8 cellular contexts compared by ENCODE assay signal in the genomic region with DNA sequence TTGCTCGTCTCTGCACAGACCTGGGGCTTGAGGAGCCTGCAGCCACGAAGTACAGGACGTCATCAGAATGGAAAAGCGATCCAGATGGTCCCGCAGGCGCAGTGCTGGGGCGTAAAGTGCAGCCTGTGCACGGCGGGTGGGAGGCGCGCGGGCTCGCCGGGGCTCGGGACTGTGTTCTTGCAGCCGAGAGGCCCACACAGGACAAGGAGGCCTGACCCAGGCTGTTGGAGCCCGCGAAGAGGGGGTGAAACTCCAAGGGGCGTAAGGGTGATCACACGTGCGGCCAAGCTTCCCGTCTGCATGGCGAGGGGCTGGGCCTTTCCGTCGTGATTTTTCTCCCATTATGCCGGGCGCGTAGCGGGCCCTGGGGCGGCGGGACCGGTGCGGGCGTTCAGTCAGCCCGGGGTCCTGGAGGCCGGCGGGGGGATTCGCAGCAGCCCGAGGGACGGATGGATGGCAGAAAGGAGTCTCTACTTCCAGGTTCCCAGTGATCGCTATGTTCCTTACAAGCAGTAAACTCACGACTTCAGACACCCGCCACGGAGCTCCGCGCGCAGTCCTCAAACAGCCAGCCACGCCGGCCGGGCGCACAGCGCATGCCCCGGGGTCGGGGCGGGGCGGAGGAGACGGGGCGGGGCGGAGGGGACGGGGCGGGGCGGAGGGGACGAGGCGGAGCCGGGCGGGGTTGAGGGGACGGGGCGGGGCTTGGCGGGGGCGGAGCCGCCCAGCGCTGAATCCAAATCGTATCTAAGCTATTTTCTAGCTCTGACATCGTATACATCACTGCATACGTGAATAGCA.
DNase-seq lines count a peak whose midpoint lies in the region; ATAC-seq and TF ChIP-seq lines count a peak whose summit lies in the region.

No MANE protein-coding gene starts in this region.

- in situ Hi-C loops in G401 (cut with HindIII; ENCODE audit: low sequenced_read_pairs), result no loop called here

- no peaks in the 10 kb centered on the region for H3F3A ChIP-seq in OCI-LY1 (ENCODE audit: insufficient read depth, low read length)

- H3K9ac ChIP-seq in OCI-LY1 (ENCODE audit: low read length), result peak overlapping the region; percentile 66
- H3K9ac ChIP-seq in mucosa of rectum (ENCODE audit: low read depth in 1 of 2, low read length in 2 of 2), result peak overlapping the region; percentile 49 to 71

- peak overlapping the region; percentile 45; the same call in 1 of the 2 replicates for H2AFZ ChIP-seq in OCI-LY1 (ENCODE audit: low read length)

- TF ChIP-seq CTCF in OCI-LY1 (IDR thresholded peaks at IDR 0.05; ENCODE audit: low read length) (no peak), epithelial cell of proximal tubule (conservative IDR thresholded peaks at IDR 0.05; ENCODE audit: low read depth, low read length) (no peak)

- peak overlapping the region; percentile 91 for H3K4me2 ChIP-seq in OCI-LY1 (ENCODE audit: low read length)

- no peaks in the 10 kb centered on the region for H4K20me1 ChIP-seq in OCI-LY1 (ENCODE audit: insufficient read depth, low read length)

- no peaks in the 10 kb centered on the region for H3K9me2 ChIP-seq in OCI-LY1 (ENCODE audit: low read depth, low read length)

- H3K36me3 ChIP-seq in OCI-LY1 (ENCODE audit: insufficient read depth, low read length) (no peaks in the 10 kb centered on the region), mucosa of rectum (ENCODE audit: control insufficient read depth in 2 of 2, insufficient read depth in 2 of 2, low read length in 2 of 2) (no peaks in the 10 kb centered on the region)

- DNase-seq in G401 (ENCODE audit: low spot score) (peak; percentile 90), activated T-cell treated with anti-CD3 and anti-CD28 coated beads for 48 hours (ENCODE audit: low read depth) (peak; percentile 79), epithelial cell of proximal tubule (ENCODE audit: low read depth) (peak; percentile 4)
- DNase-seq in stimulated activated CD8-positive, alpha-beta memory T cell treated with anti-CD3 and anti-CD28 coated beads, Interleukin-4, amount 100 ng/mL, for 1 hour (ENCODE audit: low read depth in 2 of 2, low spot score in 1 of 2), result peak; percentile 48 to 69

- H3K4me1 ChIP-seq in OCI-LY1 (ENCODE audit: insufficient read depth, low read length, severe bottlenecking) (peaks cover 24% of the 10 kb centered on the region), mucosa of rectum (ENCODE audit: control insufficient read depth in 2 of 2, insufficient read depth in 2 of 2, low read length in 2 of 2) (peaks cover 2 to 5% of the 10 kb centered on the region in 2 donors)

- peaks cover 5% of the 10 kb centered on the region for H3K27me3 ChIP-seq in OCI-LY1 (ENCODE audit: insufficient read depth, low read length)
- H3K27me3 ChIP-seq in mucosa of rectum (ENCODE audit: control insufficient read depth in 2 of 2, insufficient read depth in 2 of 2, low read length in 2 of 2), result no peaks in the 10 kb centered on the region

- ATAC-seq in HG03280 (IDR thresholded peaks at IDR 0.05; ENCODE audit: unreplicated experiment) (peak; percentile 65), HG03196 (IDR thresholded peaks at IDR 0.05; ENCODE audit: unreplicated experiment) (no peak)

- no peaks in the 10 kb centered on the region for H3K79me2 ChIP-seq in OCI-LY1 (ENCODE audit: insufficient read depth, low read length)

- H3K4me3 ChIP-seq in OCI-LY1 (ENCODE audit: low read depth, low read length, poor library complexity, severe bottlenecking), result peak overlapping the region; percentile 80
- peak overlapping the region; percentile 81 for H3K4me3 ChIP-seq in epithelial cell of proximal tubule (ENCODE audit: low read depth, low read length)
- peak overlapping the region; percentile 78 for H3K4me3 ChIP-seq in mucosa of rectum (ENCODE audit: low read length in 2 of 2)

- H3K27ac ChIP-seq in OCI-LY1 (ENCODE audit: low read depth, low read length, poor library complexity, severe bottlenecking) (no peak overlapping the region), mucosa of rectum (ENCODE audit: low read depth in 2 of 2, low read length in 2 of 2) (peak overlapping the region; percentile 61 to 65)

- no peaks in the 10 kb centered on the region for H3K9me3 ChIP-seq in OCI-LY1 (ENCODE audit: low read length)
- H3K9me3 ChIP-seq in mucosa of rectum (ENCODE audit: control insufficient read depth in 2 of 2, low read length in 2 of 2), result no peaks in the 10 kb centered on the region

Comparison
In these comparisons a context has a peak if more than half of its experiments do, and no peak if none do; other contexts are left out.
1. DNase-seq: peak in every context shown above with its lines; median percentile 90 in G401; 79 in activated T-cell treated with anti-CD3 and anti-CD28 coated beads for 48 hours; 58 in stimulated activated CD8-positive, alpha-beta memory T cell treated with anti-CD3 and anti-CD28 coated beads, Interleukin-4, amount 100 ng/mL, for 1 hour; 4 in epithelial cell of proximal tubule.